Comparison of ENCODE assay signal across 1 cellular context in the genomic region with DNA sequence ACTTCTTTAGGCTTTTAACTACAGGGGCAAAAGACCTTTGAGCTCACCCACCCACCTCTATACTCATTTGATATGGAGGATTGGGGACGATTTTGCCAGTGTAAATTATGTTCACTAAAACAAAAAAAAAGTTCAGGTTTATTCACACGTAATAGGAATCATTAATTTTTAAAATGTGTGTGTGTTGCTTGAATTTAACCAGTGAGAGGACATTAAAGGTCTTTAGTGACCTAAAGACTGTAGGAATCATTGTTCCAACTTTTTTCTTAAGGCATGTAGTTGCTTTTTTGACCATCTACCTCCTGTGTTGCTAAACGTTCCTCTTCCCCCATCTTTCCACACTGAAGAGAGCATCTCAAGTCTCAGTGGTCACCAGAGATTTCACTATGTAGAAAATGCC.
TF ChIP-seq lines count a peak whose summit lies in the region.

No MANE protein-coding gene starts in this region.

TF ChIP-seq in GM12878, 131 proteins besides CTCF, POLR2A, EP300 and RAD21:
- TF ChIP-seq CREB1 (IDR thresholded peaks at IDR 0.05; ENCODE audit: low read depth) (no peak), BHLHE40 (IDR thresholded peaks at IDR 0.05; ENCODE audit: borderline replicate concordance in 1 of 2, low read depth in 2 of 2, low read length in 1 of 2) (no peak), NR2C2 (IDR thresholded peaks at IDR 0.05; ENCODE audit: borderline replicate concordance, control insufficient read depth, insufficient read length, low read depth) (no peak), ZNF622 (IDR thresholded peaks at IDR 0.05) (no peak), BRCA1 (IDR thresholded peaks at IDR 0.05; ENCODE audit: low read depth, low read length) (no peak), SP1 (IDR thresholded peaks at IDR 0.05; ENCODE audit: low read depth, low read length) (no peak), NRF1 (conservative IDR thresholded peaks at IDR 0.05; ENCODE audit: low read depth, low read length) (no peak), TCF7 (IDR thresholded peaks at IDR 0.05; ENCODE audit: borderline replicate concordance) (no peak)
- TF ChIP-seq, protein P1, sequence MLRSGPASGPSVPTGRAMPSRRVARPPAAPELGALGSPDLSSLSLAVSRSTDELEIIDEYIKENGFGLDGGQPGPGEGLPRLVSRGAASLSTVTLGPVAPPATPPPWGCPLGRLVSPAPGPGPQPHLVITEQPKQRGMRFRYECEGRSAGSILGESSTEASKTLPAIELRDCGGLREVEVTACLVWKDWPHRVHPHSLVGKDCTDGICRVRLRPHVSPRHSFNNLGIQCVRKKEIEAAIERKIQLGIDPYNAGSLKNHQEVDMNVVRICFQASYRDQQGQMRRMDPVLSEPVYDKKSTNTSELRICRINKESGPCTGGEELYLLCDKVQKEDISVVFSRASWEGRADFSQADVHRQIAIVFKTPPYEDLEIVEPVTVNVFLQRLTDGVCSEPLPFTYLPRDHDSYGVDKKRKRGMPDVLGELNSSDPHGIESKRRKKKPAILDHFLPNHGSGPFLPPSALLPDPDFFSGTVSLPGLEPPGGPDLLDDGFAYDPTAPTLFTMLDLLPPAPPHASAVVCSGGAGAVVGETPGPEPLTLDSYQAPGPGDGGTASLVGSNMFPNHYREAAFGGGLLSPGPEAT (IDR thresholded peaks at IDR 0.05; ENCODE audit: low read depth): no peak
- TF ChIP-seq, protein P2, sequence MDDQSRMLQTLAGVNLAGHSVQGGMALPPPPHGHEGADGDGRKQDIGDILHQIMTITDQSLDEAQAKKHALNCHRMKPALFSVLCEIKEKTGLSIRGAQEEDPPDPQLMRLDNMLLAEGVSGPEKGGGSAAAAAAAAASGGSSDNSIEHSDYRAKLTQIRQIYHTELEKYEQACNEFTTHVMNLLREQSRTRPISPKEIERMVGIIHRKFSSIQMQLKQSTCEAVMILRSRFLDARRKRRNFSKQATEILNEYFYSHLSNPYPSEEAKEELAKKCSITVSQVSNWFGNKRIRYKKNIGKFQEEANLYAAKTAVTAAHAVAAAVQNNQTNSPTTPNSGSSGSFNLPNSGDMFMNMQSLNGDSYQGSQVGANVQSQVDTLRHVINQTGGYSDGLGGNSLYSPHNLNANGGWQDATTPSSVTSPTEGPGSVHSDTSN (IDR thresholded peaks at IDR 0.05; ENCODE audit: insufficient replicate concordance, low read depth, low read length): no peak
- TF ChIP-seq, protein P3, sequence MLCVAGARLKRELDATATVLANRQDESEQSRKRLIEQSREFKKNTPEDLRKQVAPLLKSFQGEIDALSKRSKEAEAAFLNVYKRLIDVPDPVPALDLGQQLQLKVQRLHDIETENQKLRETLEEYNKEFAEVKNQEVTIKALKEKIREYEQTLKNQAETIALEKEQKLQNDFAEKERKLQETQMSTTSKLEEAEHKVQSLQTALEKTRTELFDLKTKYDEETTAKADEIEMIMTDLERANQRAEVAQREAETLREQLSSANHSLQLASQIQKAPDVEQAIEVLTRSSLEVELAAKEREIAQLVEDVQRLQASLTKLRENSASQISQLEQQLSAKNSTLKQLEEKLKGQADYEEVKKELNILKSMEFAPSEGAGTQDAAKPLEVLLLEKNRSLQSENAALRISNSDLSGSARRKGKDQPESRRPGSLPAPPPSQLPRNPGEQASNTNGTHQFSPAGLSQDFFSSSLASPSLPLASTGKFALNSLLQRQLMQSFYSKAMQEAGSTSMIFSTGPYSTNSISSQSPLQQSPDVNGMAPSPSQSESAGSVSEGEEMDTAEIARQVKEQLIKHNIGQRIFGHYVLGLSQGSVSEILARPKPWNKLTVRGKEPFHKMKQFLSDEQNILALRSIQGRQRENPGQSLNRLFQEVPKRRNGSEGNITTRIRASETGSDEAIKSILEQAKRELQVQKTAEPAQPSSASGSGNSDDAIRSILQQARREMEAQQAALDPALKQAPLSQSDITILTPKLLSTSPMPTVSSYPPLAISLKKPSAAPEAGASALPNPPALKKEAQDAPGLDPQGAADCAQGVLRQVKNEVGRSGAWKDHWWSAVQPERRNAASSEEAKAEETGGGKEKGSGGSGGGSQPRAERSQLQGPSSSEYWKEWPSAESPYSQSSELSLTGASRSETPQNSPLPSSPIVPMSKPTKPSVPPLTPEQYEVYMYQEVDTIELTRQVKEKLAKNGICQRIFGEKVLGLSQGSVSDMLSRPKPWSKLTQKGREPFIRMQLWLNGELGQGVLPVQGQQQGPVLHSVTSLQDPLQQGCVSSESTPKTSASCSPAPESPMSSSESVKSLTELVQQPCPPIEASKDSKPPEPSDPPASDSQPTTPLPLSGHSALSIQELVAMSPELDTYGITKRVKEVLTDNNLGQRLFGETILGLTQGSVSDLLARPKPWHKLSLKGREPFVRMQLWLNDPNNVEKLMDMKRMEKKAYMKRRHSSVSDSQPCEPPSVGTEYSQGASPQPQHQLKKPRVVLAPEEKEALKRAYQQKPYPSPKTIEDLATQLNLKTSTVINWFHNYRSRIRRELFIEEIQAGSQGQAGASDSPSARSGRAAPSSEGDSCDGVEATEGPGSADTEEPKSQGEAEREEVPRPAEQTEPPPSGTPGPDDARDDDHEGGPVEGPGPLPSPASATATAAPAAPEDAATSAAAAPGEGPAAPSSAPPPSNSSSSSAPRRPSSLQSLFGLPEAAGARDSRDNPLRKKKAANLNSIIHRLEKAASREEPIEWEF (IDR thresholded peaks at IDR 0.05; ENCODE audit: insufficient replicate concordance, low read depth, low read length): no peak
TF ChIP-seq in GM12878: peak in this region for 0.
